In the genomic region with DNA sequence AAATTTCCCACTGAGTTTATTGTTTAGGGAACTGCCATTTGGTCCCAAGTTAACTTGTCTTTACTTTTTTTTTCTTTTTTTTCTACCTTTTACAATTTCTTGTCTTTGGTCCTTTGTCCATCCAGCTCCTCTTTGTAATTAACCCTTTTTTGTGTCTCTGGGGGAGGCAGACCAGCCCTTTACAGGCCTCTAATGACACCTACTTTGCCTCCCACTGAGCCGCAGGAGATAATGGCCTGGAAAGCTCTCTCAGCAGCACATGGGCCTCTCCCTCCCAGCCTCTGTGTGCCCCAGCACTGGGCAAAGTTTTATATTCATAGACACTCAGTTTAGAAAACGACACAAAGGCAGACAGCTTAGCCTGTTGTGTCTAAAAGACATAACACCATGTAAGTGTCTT, we compare ENCODE assay signal across 15 cellular contexts.
DNase-seq lines count a peak whose midpoint lies in the region; ATAC-seq and TF ChIP-seq lines count a peak whose summit lies in the region.
"Had no signal": no experiment of that assay in that cellular context is flagged by ENCODE, and none has a peak within 500 bp of the region (broad histone marks: within the 10 kb centered on the region; RNA-seq: fewer than 3 reads in every experiment).

No MANE protein-coding gene starts in this region.

- H2AFZ ChIP-seq in neural progenitor cell (replicated peaks), result no peak overlapping the region
- H2AFZ ChIP-seq: GM23248 had no signal

- H3K36me3 Mint-ChIP-seq in neural progenitor cell, result peaks cover 1% of the 10 kb centered on the region
- no peaks in the 10 kb centered on the region for H3K36me3 Mint-ChIP-seq in stimulated activated naive B cell treated with anti-CD40 and anti-IgM and Interleukin-4, amounts not matched to agents 10 μg/mL and 1 μg/mL and 100 μg/mL, for 72 hours

- peaks cover 55% of the 10 kb centered on the region for H3K4me1 Mint-ChIP-seq in neural progenitor cell
- no peaks in the 10 kb centered on the region for H3K4me1 Mint-ChIP-seq in stimulated activated naive B cell treated with anti-CD40 and anti-IgM and Interleukin-4, amounts not matched to agents 10 μg/mL and 1 μg/mL and 100 μg/mL, for 72 hours

- peaks cover 17% of the 10 kb centered on the region for H3F3A ChIP-seq in neural progenitor cell (ENCODE audit: low read depth)

- H3K36me3 ChIP-seq in ectodermal cell (ENCODE audit: control insufficient read depth, insufficient read depth, low read length) (no peaks in the 10 kb centered on the region), neural progenitor cell (no peaks in the 10 kb centered on the region), transverse colon (no peaks in the 10 kb centered on the region)

- H3K79me2 ChIP-seq in neural progenitor cell (ENCODE audit: low read depth), result no peaks in the 10 kb centered on the region

- no peak overlapping the region for H3K4me3 Mint-ChIP-seq in neural progenitor cell
- no peak overlapping the region for H3K4me3 Mint-ChIP-seq in stimulated activated naive B cell treated with anti-CD40 and anti-IgM and Interleukin-4, amounts not matched to agents 10 μg/mL and 1 μg/mL and 100 μg/mL, for 72 hours
- H3K4me3 Mint-ChIP-seq: CD4-positive, alpha-beta T cell; HFFc6 had no signal

- peaks cover 5% of the 10 kb centered on the region for H3K9me3 Mint-ChIP-seq in neural progenitor cell
- H3K9me3 Mint-ChIP-seq in stimulated activated naive B cell treated with anti-CD40 and anti-IgM and Interleukin-4, amounts not matched to agents 10 μg/mL and 1 μg/mL and 100 μg/mL, for 72 hours, result no peaks in the 10 kb centered on the region
- H3K9me3 Mint-ChIP-seq: CD4-positive, alpha-beta T cell had no signal

- peak overlapping the region; percentile 44 for H3K4me2 ChIP-seq in neural progenitor cell

- H3K4me3 ChIP-seq in ectodermal cell (ENCODE audit: insufficient read depth, low read depth, low read length) (no peak overlapping the region), neural progenitor cell (no peak overlapping the region), transverse colon (no peak overlapping the region)
- H3K4me3 ChIP-seq: GM23248 had no signal

- H3K27me3 ChIP-seq in ectodermal cell (ENCODE audit: control insufficient read depth, insufficient read depth, low read length, poor library complexity, severe bottlenecking), result no peaks in the 10 kb centered on the region
- H3K27me3 ChIP-seq in neural progenitor cell, result no peaks in the 10 kb centered on the region
- no peaks in the 10 kb centered on the region for H3K27me3 ChIP-seq in transverse colon

- DNase-seq in NCI-H2227 treated with DMSO at 0.1 percent for 48 hours (lab: John Stamatoyannopoulos, UW) (peak; percentile 71), neural progenitor cell (ENCODE audit: low spot score) (peak; percentile 44), Ammon's horn (ENCODE audit: low spot score) (no peak), transverse colon (no peak)
- no peak for DNase-seq in activated naive CD4-positive, alpha-beta T cell treated with Interleukin-2 at 50 U/mL for 16 hours
- DNase-seq in stimulated activated naive B cell treated with anti-CD40 and anti-IgM and Interleukin-4, amounts not matched to agents 10 μg/mL and 1 μg/mL and 100 μg/mL, for 72 hours, result no peak
- DNase-seq: ACHN; Caco-2; CD4-positive, alpha-beta T cell; GM23248; HCEC 1CT; HFFc6; IMR-90 had no signal

- no peak for ATAC-seq in stimulated activated naive B cell treated with anti-CD40 and anti-IgM and Interleukin-4, amounts not matched to agents 10 μg/mL and 1 μg/mL and 100 μg/mL, for 72 hours (replicated peaks)

- peak overlapping the region; percentile 83 for H3K27ac Mint-ChIP-seq in neural progenitor cell
- no peak overlapping the region for H3K27ac Mint-ChIP-seq in stimulated activated naive B cell treated with anti-CD40 and anti-IgM and Interleukin-4, amounts not matched to agents 10 μg/mL and 1 μg/mL and 100 μg/mL, for 72 hours
- H3K27ac Mint-ChIP-seq: CD4-positive, alpha-beta T cell; HFFc6 had no signal

- no peak for TF ChIP-seq POLR2A in transverse colon (IDR thresholded peaks at IDR 0.05)

- in situ Hi-C loops in transverse colon (cut with MboI; ENCODE audit: low pct_ligation_motif_present in 1 of 4, low pct_unique_long_range_greater_than_20kb in 1 of 4, low sequenced_read_pairs in 3 of 4), result no loop called here

- peaks cover 7% of the 10 kb centered on the region for H3K27me3 Mint-ChIP-seq in neural progenitor cell (ENCODE audit: insufficient read depth, low read depth)
- H3K27me3 Mint-ChIP-seq in stimulated activated naive B cell treated with anti-CD40 and anti-IgM and Interleukin-4, amounts not matched to agents 10 μg/mL and 1 μg/mL and 100 μg/mL, for 72 hours, result no peaks in the 10 kb centered on the region
- H3K27me3 Mint-ChIP-seq: CD4-positive, alpha-beta T cell had no signal

- H3K9ac ChIP-seq in neural progenitor cell, result no peak overlapping the region
- H3K9ac ChIP-seq: GM23248 had no signal

- H3K27ac ChIP-seq in ectodermal cell (ENCODE audit: insufficient read depth, low read depth, low read length, poor library complexity, severe bottlenecking) (peak overlapping the region; percentile 61), neural progenitor cell (no peak overlapping the region), transverse colon (no peak overlapping the region)
- H3K27ac ChIP-seq: C4-2B, GM23248 had no signal

- H4K20me1 ChIP-seq in neural progenitor cell (ENCODE audit: low read depth), result peaks cover 5% of the 10 kb centered on the region

- H3K9me3 ChIP-seq in ectodermal cell (ENCODE audit: control insufficient read depth, low read length) (no peaks in the 10 kb centered on the region), neural progenitor cell (ENCODE audit: low read depth) (no peaks in the 10 kb centered on the region), transverse colon (no peaks in the 10 kb centered on the region)
- H3K9me3 ChIP-seq: Caco-2 had no signal

- TF ChIP-seq CTCF in neural progenitor cell (IDR thresholded peaks at IDR 0.05), result no peak
- TF ChIP-seq CTCF in transverse colon (IDR thresholded peaks at IDR 0.05), result no peak

- intact Hi-C loops in transverse colon (cut with DNase I; ENCODE audit: low total_unique reads), result no loop called here

- no peak for TF ChIP-seq EP300 in transverse colon (IDR thresholded peaks at IDR 0.05; ENCODE audit: low read depth)

- H3K4me1 ChIP-seq in ectodermal cell (ENCODE audit: control insufficient read depth, insufficient read depth, low read length) (peaks cover 16% of the 10 kb centered on the region), neural progenitor cell (peaks cover 34% of the 10 kb centered on the region), transverse colon (no peaks in the 10 kb centered on the region)
- H3K4me1 ChIP-seq: Caco-2 had no signal

- 42 to 46% methylated on average over 2 of the region's 2 CpGs for WGBS in ectodermal cell, 2 experiments
- 80 to 83% methylated on average over 2 of the region's 2 CpGs for WGBS in transverse colon (ENCODE audit: low coverage in 1 of 2), 2 donors

Comparison
In these comparisons a context has a peak if more than half of its experiments do, and no peak if none do; other contexts are left out.
1. DNase-seq: peak in NCI-H2227 treated with DMSO at 0.1 percent for 48 hours (single experiment) and neural progenitor cell (single experiment); none in Ammon's horn (single experiment), transverse colon (single experiment), activated naive CD4-positive, alpha-beta T cell treated with Interleukin-2 at 50 U/mL for 16 hours (single experiment) and stimulated activated naive B cell treated with anti-CD40 and anti-IgM and Interleukin-4, amounts not matched to agents 10 μg/mL and 1 μg/mL and 100 μg/mL, for 72 hours (single experiment).